Comparison of ENCODE assay signal across 30 cellular contexts in genomic region chr5:146561711-146562110, GRCh38. TPM values are rescaled to one million over a fixed set of nuclear protein-coding genes. Genes with fewer than 3 reads are reported as not detected.
"Had no signal": no experiment of that assay in that cellular context is flagged by ENCODE, and none has a peak within 500 bp of the region (broad histone marks: within the 10 kb centered on the region; RNA-seq: fewer than 3 reads in every experiment).

No MANE protein-coding gene starts in this region.

- H3K4me1 Mint-ChIP-seq: stimulated activated naive CD8-positive, alpha-beta T cell treated with anti-CD3 and anti-CD28 coated beads, Interleukin-15, amount 100 ng/mL, for 72 hours had no signal

- H2AFZ ChIP-seq: hepatocyte had no signal

- DNase-seq: colonic mucosa; dermis blood vessel endothelial cell; esophagus squamous epithelium; foreskin keratinocyte; head of caudate nucleus; kidney; left cardiac atrium; left ventricle myocardium inferior; lower lobe of right lung; midbrain; naive thymus-derived CD4-positive, alpha-beta T cell; nephron progenitor cell; psoas muscle; retina; right lobe of liver; spleen; stimulated activated CD4-positive, alpha-beta T cell treated with anti-CD3 and anti-CD28 coated beads, Interleukin-15, amount 100 ng/mL, for 24 hours; stimulated activated CD4-positive, alpha-beta T cell treated with anti-CD3 and anti-CD28 coated beads, Interleukin-2, amount 100 ng/mL, for 24 hours; stimulated activated CD4-positive, alpha-beta T cell treated with anti-CD3 and anti-CD28 coated beads, Interleukin-4, amount 100 ng/mL, for 4 hours; stimulated activated naive B cell treated with anti-CD40 and anti-IgM and Interleukin-4, amounts not matched to agents 10 μg/mL and 1 μg/mL and 100 μg/mL, for 72 hours; stimulated activated naive CD8-positive, alpha-beta T cell treated with anti-CD3 and anti-CD28 coated beads, Interleukin-15, amount 100 ng/mL, for 72 hours; testis had no signal

- H3K9me3 ChIP-seq: colonic mucosa, esophagus squamous epithelium, left ventricle myocardium inferior, lower lobe of right lung, psoas muscle, right lobe of liver, spleen, testis, tibial nerve had no signal

- H3K4me3 ChIP-seq: colonic mucosa, esophagus squamous epithelium, hepatocyte, left ventricle myocardium inferior, lower lobe of right lung, psoas muscle, right lobe of liver, spleen, testis, tibial nerve had no signal

- H3K4me1 ChIP-seq: colonic mucosa, esophagus squamous epithelium, foreskin keratinocyte, left ventricle myocardium inferior, lower lobe of right lung, psoas muscle, right lobe of liver, spleen, testis had no signal

- H3K27ac ChIP-seq: colonic mucosa, esophagus squamous epithelium, foreskin keratinocyte, hepatocyte, left ventricle myocardium inferior, lower lobe of right lung, psoas muscle, right lobe of liver, spleen, testis, tibial nerve had no signal

- H3K79me2 ChIP-seq: hepatocyte had no signal

- H3K27ac Mint-ChIP-seq: memory B cell; naive thymus-derived CD4-positive, alpha-beta T cell; nephron progenitor cell; stimulated activated naive B cell treated with anti-CD40 and anti-IgM and Interleukin-4, amounts not matched to agents 10 μg/mL and 1 μg/mL and 100 μg/mL, for 72 hours; stimulated activated naive CD8-positive, alpha-beta T cell treated with anti-CD3 and anti-CD28 coated beads, Interleukin-15, amount 100 ng/mL, for 72 hours had no signal

- H3K36me3 Mint-ChIP-seq: memory B cell; naive thymus-derived CD4-positive, alpha-beta T cell; stimulated activated naive B cell treated with anti-CD40 and anti-IgM and Interleukin-4, amounts not matched to agents 10 μg/mL and 1 μg/mL and 100 μg/mL, for 72 hours had no signal

- H3K9me3 Mint-ChIP-seq: stimulated activated naive CD8-positive, alpha-beta T cell treated with anti-CD3 and anti-CD28 coated beads, Interleukin-15, amount 100 ng/mL, for 72 hours had no signal

- H3K36me3 ChIP-seq: colonic mucosa, esophagus squamous epithelium, left ventricle myocardium inferior, lower lobe of right lung, right lobe of liver, spleen, tibial nerve had no signal

- H3K4me3 Mint-ChIP-seq: memory B cell; naive thymus-derived CD4-positive, alpha-beta T cell; nephron progenitor cell; stimulated activated naive B cell treated with anti-CD40 and anti-IgM and Interleukin-4, amounts not matched to agents 10 μg/mL and 1 μg/mL and 100 μg/mL, for 72 hours; stimulated activated naive CD8-positive, alpha-beta T cell treated with anti-CD3 and anti-CD28 coated beads, Interleukin-15, amount 100 ng/mL, for 72 hours had no signal

- H3K27me3 ChIP-seq: colonic mucosa, foreskin keratinocyte, hepatocyte, right lobe of liver, spleen, testis, tibial nerve had no signal

- H3K4me2 ChIP-seq: hepatocyte had no signal

RNA-seq across cellular contexts. Expression of gene GPR151, which starts 45.7 kb away (rescaled TPM):
- total RNA-seq: colonic mucosa; dermis blood vessel endothelial cell; epithelial cell of proximal tubule; esophagus squamous epithelium; foreskin keratinocyte; kidney; left cardiac atrium; left ventricle myocardium inferior; lower lobe of right lung; naive thymus-derived CD4-positive, alpha-beta T cell; osteoblast; psoas muscle; right lobe of liver; skeletal muscle tissue; spleen; subcutaneous adipose tissue; testis; tibial nerve; ureter had no signal
- polyA plus RNA-seq: foreskin keratinocyte, hepatocyte, psoas muscle, spleen had no signal
